ENCODE assay signal across 20 cellular contexts in the genomic region with DNA sequence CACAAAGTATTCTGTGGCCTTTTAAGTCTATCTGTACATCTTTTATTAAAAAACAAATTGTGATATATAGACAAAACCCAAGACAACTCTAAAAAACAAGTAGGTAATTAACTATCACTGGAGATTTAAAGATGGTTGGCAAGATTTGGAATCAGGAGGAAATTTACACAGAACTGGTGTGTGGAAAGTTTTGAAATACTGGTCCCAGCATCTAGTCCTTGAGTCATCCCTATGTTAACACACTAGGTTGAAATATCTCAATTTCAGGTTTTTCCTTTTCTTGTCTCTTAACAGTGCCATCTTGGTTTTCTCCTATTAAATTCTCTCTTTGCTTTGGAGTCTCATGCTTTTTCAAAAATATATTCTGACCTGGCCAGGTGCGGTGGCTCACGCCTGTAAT.
"Had no signal": no experiment of that assay in that cellular context is flagged by ENCODE, and none has a peak within 500 bp of the region (broad histone marks: within the 10 kb centered on the region; RNA-seq: fewer than 3 reads in every experiment).

No MANE protein-coding gene starts in this region.

- H3K4me1 ChIP-seq: body of pancreas had no signal

- H3K9me3 ChIP-seq: body of pancreas, mucosa of descending colon, transverse colon had no signal

- H3K36me3 ChIP-seq: transverse colon had no signal

- DNase-seq: activated CD4-positive, alpha-beta T cell treated with anti-CD3 and anti-CD28 coated beads, Interleukin-2, amount 10 ng/mL, durations not matched to agents 24 days and 14 days; activated CD8-positive, alpha-beta T cell treated with anti-CD3 and anti-CD28 coated beads for 36 hours; activated naive CD4-positive, alpha-beta T cell; activated naive CD8-positive, alpha-beta T cell treated with anti-CD3 and anti-CD28 coated beads for 36 hours; activated T-cell treated with anti-CD3 and anti-CD28 coated beads, Interleukin-2, amount 50 U/mL, for 1 hour; body of pancreas; effector memory CD4-positive, alpha-beta T cell; foreskin keratinocyte; glutamatergic neuron; kidney; mucosa of descending colon; naive B cell; retina; stimulated activated naive CD4-positive, alpha-beta T cell treated with Interleukin-2 at 50 U/mL for 16 hours; substantia nigra; T-helper 1 cell; T-helper 9 cell; transverse colon had no signal

- ATAC-seq: activated CD8-positive, alpha-beta T cell treated with anti-CD3 and anti-CD28 coated beads for 36 hours; activated T-helper 17 cell treated with anti-CD3 and anti-CD28 coated beads, Interleukin-2, amount 50 U/mL, for 72 hours; body of pancreas; left lobe of liver; mucosa of descending colon had no signal

- H3K27me3 ChIP-seq: body of pancreas, foreskin keratinocyte, transverse colon had no signal

- H3K27ac ChIP-seq: body of pancreas, foreskin keratinocyte, transverse colon had no signal

- H3K4me3 ChIP-seq: body of pancreas, mucosa of descending colon, transverse colon had no signal
